In the genomic region with DNA sequence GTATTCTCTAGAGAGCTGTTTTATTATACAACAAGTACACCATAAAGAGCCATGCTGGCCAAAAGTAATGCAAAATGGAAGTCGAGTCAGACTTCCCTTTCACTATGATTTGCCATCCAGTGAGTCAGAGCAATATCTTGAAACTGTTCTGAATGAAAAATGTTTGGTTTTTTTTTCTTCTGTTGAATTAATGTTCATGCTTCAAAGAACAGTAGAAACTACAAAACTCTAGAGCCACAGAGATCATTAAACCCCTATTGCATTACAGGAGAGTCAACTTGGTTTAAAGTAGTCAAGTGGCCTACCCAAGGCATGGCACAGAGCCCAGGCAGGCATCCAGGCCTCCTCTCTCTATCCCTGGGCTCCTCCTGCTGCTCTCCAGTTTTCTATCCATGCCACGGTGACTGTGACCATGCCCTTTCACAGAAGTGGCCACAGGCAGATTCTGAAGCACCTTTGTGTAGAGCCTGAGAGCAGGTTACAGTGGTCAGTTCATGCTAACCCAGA, we compare ENCODE assay signal across 14 cellular contexts.
A peak's percentile ranks its signal among the peaks of the same experiment; 100 is the strongest.
DNase-seq lines count a peak whose midpoint lies in the region; ATAC-seq and TF ChIP-seq lines count a peak whose summit lies in the region.
"Had no signal": no experiment of that assay in that cellular context is flagged by ENCODE, and none has a peak within 500 bp of the region (broad histone marks: within the 10 kb centered on the region; RNA-seq: fewer than 3 reads in every experiment).

No MANE protein-coding gene starts in this region.

- no peaks in the 10 kb centered on the region for H3K36me3 ChIP-seq in adrenal gland (replicated peaks in 1 of 2)
- H3K36me3 ChIP-seq: colonic mucosa, lower lobe of right lung, pancreas had no signal

- ATAC-seq in GM18868 (IDR thresholded peaks at IDR 0.05; ENCODE audit: unreplicated experiment) = peak; percentile 91
- peak; percentile 41 for ATAC-seq in HG02981 (IDR thresholded peaks at IDR 0.05; ENCODE audit: unreplicated experiment)
- ATAC-seq: pancreas, WTC11 had no signal

- H3K27ac Mint-ChIP-seq in activated CD4-positive, alpha-beta memory T cell treated with anti-CD3 and anti-CD28 coated beads for 36 hours = no peak overlapping the region
- H3K27ac Mint-ChIP-seq: WTC11 had no signal

- no peaks in the 10 kb centered on the region for H3K27me3 ChIP-seq in adrenal gland
- H3K27me3 ChIP-seq: colonic mucosa, pancreas had no signal

- H3K27me3 Mint-ChIP-seq in activated CD4-positive, alpha-beta memory T cell treated with anti-CD3 and anti-CD28 coated beads for 36 hours = no peaks in the 10 kb centered on the region

- H3K27ac ChIP-seq in adrenal gland = no peak overlapping the region
- H3K27ac ChIP-seq: colonic mucosa, lower lobe of right lung, pancreas had no signal

- POLR2A ChIA-PET in activated CD4-positive, alpha-beta memory T cell treated with anti-CD3 and anti-CD28 coated beads for 36 hours (lab: Charles Lee) = no interaction called here

- TF ChIP-seq POLR2A in adrenal gland (IDR thresholded peaks at IDR 0.05) = no peak

- DNase-seq in Caki2 (ENCODE audit: low read depth) (peak; percentile 9), astrocyte of the hippocampus (ENCODE audit: low read depth, low spot score) (peak; percentile 21), COR-L47 (lab: John Stamatoyannopoulos, UW) (no peak), HCEC 1CT (no peak), adrenal gland (no peak)
- DNase-seq in activated CD4-positive, alpha-beta memory T cell treated with anti-CD3 and anti-CD28 coated beads for 36 hours = no peak
- DNase-seq: activated effector memory CD4-positive, alpha-beta T cell treated with anti-CD3 and anti-CD28 coated beads, Interleukin-2, amount 50 U/mL, for 16 hours; colonic mucosa; lower lobe of right lung; NCI-H1694; pancreas had no signal

- CTCF ChIA-PET in activated CD4-positive, alpha-beta memory T cell treated with anti-CD3 and anti-CD28 coated beads for 36 hours (lab: Charles Lee) = interaction anchor here (0.7 kb wide), 1 partner anchor 286 kb away, joined by 3 read pairs; no protein-coding TSS in a partner anchor

- H3K4me1 Mint-ChIP-seq in activated CD4-positive, alpha-beta memory T cell treated with anti-CD3 and anti-CD28 coated beads for 36 hours (ENCODE audit: low read depth) = no peaks in the 10 kb centered on the region
- H3K4me1 Mint-ChIP-seq: WTC11 had no signal

- H3K4me1 ChIP-seq in adrenal gland (replicated peaks in 1 of 2) = no peaks in the 10 kb centered on the region
- H3K4me1 ChIP-seq: colonic mucosa, lower lobe of right lung, pancreas had no signal

- in situ Hi-C loops in Caki2 (cut with HindIII; ENCODE audit: low pct_unique_long_range_greater_than_20kb, low sequenced_read_pairs) = no loop called here

- no peaks in the 10 kb centered on the region for H3K36me3 Mint-ChIP-seq in activated CD4-positive, alpha-beta memory T cell treated with anti-CD3 and anti-CD28 coated beads for 36 hours
- H3K36me3 Mint-ChIP-seq: WTC11 had no signal

- H3K9me3 Mint-ChIP-seq in activated CD4-positive, alpha-beta memory T cell treated with anti-CD3 and anti-CD28 coated beads for 36 hours = peaks cover 3% of the 10 kb centered on the region
- H3K9me3 Mint-ChIP-seq: WTC11 had no signal

- H3K9me3 ChIP-seq in adrenal gland (replicated peaks in 1 of 3) = no peaks in the 10 kb centered on the region
- H3K9me3 ChIP-seq: colonic mucosa, lower lobe of right lung, pancreas had no signal

- H3K4me3 ChIP-seq in adrenal gland = no peak overlapping the region
- H3K4me3 ChIP-seq: colonic mucosa, lower lobe of right lung, pancreas had no signal

- 62 to 74% (median 67%) methylated on average over 1 to 2 of the region's 2 CpGs for WGBS in adrenal gland, 4 donors

- no peak for TF ChIP-seq CTCF in adrenal gland (IDR thresholded peaks at IDR 0.05)

- intact Hi-C loops in activated CD4-positive, alpha-beta memory T cell treated with anti-CD3 and anti-CD28 coated beads for 36 hours (cut with micrococcal nuclease) = no loop called here
- intact Hi-C loops in adrenal gland (cut with DNase I) = no loop called here

- no peak overlapping the region for H3K4me3 Mint-ChIP-seq in activated CD4-positive, alpha-beta memory T cell treated with anti-CD3 and anti-CD28 coated beads for 36 hours
- H3K4me3 Mint-ChIP-seq: WTC11 had no signal

Comparison
In these comparisons a context has a peak if more than half of its experiments do, and no peak if none do; other contexts are left out.
1. DNase-seq: peak in Caki2 (single experiment) and astrocyte of the hippocampus (single experiment); none in COR-L47 (single experiment), activated CD4-positive, alpha-beta memory T cell treated with anti-CD3 and anti-CD28 coated beads for 36 hours (single experiment), HCEC 1CT (single experiment) and adrenal gland (0 of 7).